ENCODE assay signal across 8 cellular contexts in genomic region chr17:35804658-35805192, GRCh38. TPM values are rescaled to one million over a fixed set of nuclear protein-coding genes. Genes with fewer than 3 reads are reported as not detected.
DNase-seq lines count a peak whose midpoint lies in the region; ATAC-seq and TF ChIP-seq lines count a peak whose summit lies in the region.

No MANE protein-coding gene starts in this region.

- no peaks in the 10 kb centered on the region for H3K9me3 ChIP-seq in SU-DHL-6 (ENCODE audit: insufficient read depth, low read length)
- H3K9me3 ChIP-seq in left lung, result no peaks in the 10 kb centered on the region
- no peaks in the 10 kb centered on the region for H3K9me3 ChIP-seq in testis

- H3K79me2 ChIP-seq in SU-DHL-6 (ENCODE audit: insufficient read depth, low read length), result peaks cover 4% of the 10 kb centered on the region

- H3K27ac ChIP-seq in SU-DHL-6 (ENCODE audit: low read depth, low read length) (no peak overlapping the region), coronary artery (peak overlapping the region; percentile 48 to 50), left lung (no peak overlapping the region), testis (no peak overlapping the region)

- no peak for TF ChIP-seq POLR2A in testis (IDR thresholded peaks at IDR 0.05)

- no peak overlapping the region for H3K4me2 ChIP-seq in SU-DHL-6 (ENCODE audit: low read depth, low read length, poor library complexity, severe bottlenecking)

- no peaks in the 10 kb centered on the region for H3K9me2 ChIP-seq in SU-DHL-6 (replicated peaks; ENCODE audit: insufficient read depth, low read length)

- H3K27me3 ChIP-seq in SU-DHL-6 (ENCODE audit: low read length) (no peaks in the 10 kb centered on the region), left lung (no peaks in the 10 kb centered on the region), testis (no peaks in the 10 kb centered on the region)

- H3K36me3 ChIP-seq in SU-DHL-6 (ENCODE audit: low read length), result no peaks in the 10 kb centered on the region
- no peaks in the 10 kb centered on the region for H3K36me3 ChIP-seq in left lung
- H3K36me3 ChIP-seq in testis (ENCODE audit: low read depth, missing control alignments), result no peaks in the 10 kb centered on the region

- DNase-seq in Ammon's horn (ENCODE audit: low spot score), result peak; percentile 89
- DNase-seq in GM13976 (ENCODE audit: low spot score), result peak; percentile 92
- peak; percentile 97 for DNase-seq in NCI-H1694 treated with DMSO at 0.1 percent for 48 hours (lab: John Stamatoyannopoulos, UW)
- no peak for DNase-seq in coronary artery (ENCODE audit: low spot score)
- DNase-seq in left lung, result no peak
- DNase-seq in testis, result peak; percentile 69

- H3K4me3 ChIP-seq in SU-DHL-6 (ENCODE audit: insufficient read depth, low read length, poor library complexity, severe bottlenecking) (no peak overlapping the region), coronary artery (no peak overlapping the region), left lung (no peak overlapping the region), testis (no peak overlapping the region)

- peak; percentile 72 for TF ChIP-seq CTCF in GM13976 (IDR thresholded peaks at IDR 0.05; ENCODE audit: borderline replicate concordance, control extremely low read depth, extremely low read depth, insufficient read depth, missing control alignments)
- TF ChIP-seq CTCF in SU-DHL-6 (IDR thresholded peaks at IDR 0.05; ENCODE audit: insufficient read depth, low read length, poor library complexity, severe bottlenecking), result peak; percentile 84
- TF ChIP-seq CTCF in coronary artery (IDR thresholded peaks at IDR 0.05), result peak; percentile 61
- TF ChIP-seq CTCF in left lung (IDR thresholded peaks at IDR 0.05), result peak; percentile 68 to 92
- peak; percentile 82 to 91 (median 89) for TF ChIP-seq CTCF in testis (IDR thresholded peaks at IDR 0.05)

- in situ Hi-C loops in GM13976 (cut with MboI; ENCODE audit: low sequenced_read_pairs, unreplicated experiment), result no loop called here

- H3K9ac ChIP-seq in SU-DHL-6 (ENCODE audit: low read length), result no peak overlapping the region

- H3K4me1 ChIP-seq in left lung, result peaks cover 12 to 45% of the 10 kb centered on the region in 2 donors
- H3K4me1 ChIP-seq in testis, result peaks cover 16% of the 10 kb centered on the region

- peak; percentile 67 for ATAC-seq in left lung
- ATAC-seq in HG03342 (IDR thresholded peaks at IDR 0.05; ENCODE audit: unreplicated experiment), result no peak

- intact Hi-C loops in left lung (cut with DNase I) (loop anchor here in 1 of 2 donors (2.0 kb wide), 1 partner anchor 40 kb away; no protein-coding TSS in a partner anchor), testis (cut with DNase I; ENCODE audit: low total_unique reads) (loop anchor here (5.0 kb wide), 1 partner anchor 37 kb away; no protein-coding TSS in a partner anchor)

- no peaks in the 10 kb centered on the region for H4K20me1 ChIP-seq in SU-DHL-6 (ENCODE audit: low read depth, low read length)

- WGBS in testis, 2 donors, result 23 to 41% methylated on average over 1 of the region's 1 CpG

- H2AFZ ChIP-seq in SU-DHL-6 (ENCODE audit: low read depth, low read length, severe bottlenecking), result no peak overlapping the region

- no peaks in the 10 kb centered on the region for H3F3A ChIP-seq in SU-DHL-6 (ENCODE audit: insufficient read depth)

RNA-seq across cellular contexts. Expression of gene TAF15, which starts 4.6 kb away (rescaled TPM):
- total RNA-seq in left lung (100 to 1,000 TPM; 140 to 163 TPM), testis (100 to 1,000 TPM; 133 to 160 TPM)
- polyA plus RNA-seq in testis (ENCODE audit: insufficient read depth, low read depth, low replicate concordance), result 185 TPM

RNA-seq across cellular contexts. Expression of gene MMP28, which starts 9.3 kb away (rescaled TPM):
- total RNA-seq in left lung (10 to 100 TPM; 39.5 to 95.0 TPM), testis (100 to 1,000 TPM; 179 to 237 TPM)
- polyA plus RNA-seq in testis (ENCODE audit: insufficient read depth, low read depth, low replicate concordance), result 78.3 TPM

RNA-seq across cellular contexts. Expression of gene C17orf50, which starts 44.0 kb away (rescaled TPM):
- total RNA-seq in left lung, result not detected
- 100 to 1,000 TPM in 1 of 2 donors, 10 to 100 TPM in 1; 48.8 to 102 TPM for total RNA-seq in testis
- 154 TPM for polyA plus RNA-seq in testis (ENCODE audit: insufficient read depth, low read depth, low replicate concordance)

RNA-seq across cellular contexts. Expression of gene GAS2L2, which starts 51.7 kb away (rescaled TPM):
- 1 to 10 TPM in 1 of 2 donors, under 1 TPM in 1; 0.35 to 1.6 TPM for total RNA-seq in left lung
- total RNA-seq in testis, result under 1 TPM; 0.31 to 0.71 TPM
- polyA plus RNA-seq in testis (ENCODE audit: insufficient read depth, low read depth, low replicate concordance), result 0.62 TPM

Comparison
In these comparisons a context has a peak if more than half of its experiments do, and no peak if none do; other contexts are left out.
1. DNase-seq: peak in Ammon's horn (single experiment), GM13976 (single experiment), NCI-H1694 treated with DMSO at 0.1 percent for 48 hours (single experiment) and testis (single experiment); none in coronary artery (single experiment) and left lung (0 of 2).
2. H3K27ac ChIP-seq: peak in coronary artery (2 of 2); none in SU-DHL-6 (single experiment), left lung (0 of 2) and testis (0 of 2).
3. RNA of gene C17orf50, which starts 44.0 kb away (total RNA-seq): 48.8 to 102 TPM in testis; not detected in left lung; every median in the first group is over 10 times any median in the second.
4. Peak in every context shown above with its lines, with median percentiles within 50 percentile points of each other: CTCF ChIP-seq.